Comparison of ENCODE assay signal across 1 cellular context in genomic region chrX:47581731-47582647, GRCh38.
TF ChIP-seq lines count a peak whose summit lies in the region.

TSS of gene TIMP1 (plus strand) at chrX:47582436. CDS start at chrX:47583416, 980 bp downstream.

TF ChIP-seq in K562, 482 proteins besides CTCF, POLR2A, EP300 and RAD21 (continued from another document and continues in another):
- TF ChIP-seq JUN (IDR thresholded peaks at IDR 0.05; ENCODE audit: borderline replicate concordance, low read depth, low read length), result peak; percentile 62
- 0 out of 2 replicates have a peak, but pooled peaks have one; percentile 32 for TF ChIP-seq JUN (CRISPR knock-in tag; IDR thresholded peaks at IDR 0.05; ENCODE audit: borderline replicate concordance)
- TF ChIP-seq NRF1 (conservative IDR thresholded peaks at IDR 0.05 in 1 of 2, IDR thresholded peaks at IDR 0.05 in 1 of 2), result peak in 1 of 2 experiments; percentile 36; a peak in 1 of 4 replicates
- TF ChIP-seq MYNN (IDR thresholded peaks at IDR 0.05), result no peak
- TF ChIP-seq MYNN (CRISPR knock-in tag; IDR thresholded peaks at IDR 0.05), result no peak
- 0 out of 2 replicates have a peak, but pooled peaks have one; percentile 46 for TF ChIP-seq HDGF (IDR thresholded peaks at IDR 0.05)
- peak; percentile 32 for TF ChIP-seq PHF20 (IDR thresholded peaks at IDR 0.05; ENCODE audit: partially characterized antibody)
- peak; percentile 15; the same call in 1 of the 2 replicates for TF ChIP-seq CBX1 (IDR thresholded peaks at IDR 0.05; ENCODE audit: low read depth)
- TF ChIP-seq MEIS2 (IDR thresholded peaks at IDR 0.05; ENCODE audit: partially characterized antibody), result peak; percentile 78
- TF ChIP-seq ESRRA (IDR thresholded peaks at IDR 0.05; ENCODE audit: borderline replicate concordance, low read depth), result peak; percentile 81; the same call in 1 of the 2 replicates
- no peak for TF ChIP-seq HDAC6 (IDR thresholded peaks at IDR 0.05; ENCODE audit: low read depth, low read length)
- TF ChIP-seq PYGO2 (tag; IDR thresholded peaks at IDR 0.05), result no peak
- TF ChIP-seq ETV1 (tag; conservative IDR thresholded peaks at IDR 0.05; ENCODE audit: low read depth), result peak; percentile 54
- 0 out of 2 replicates have a peak, but pooled peaks have one; percentile 45 for TF ChIP-seq ETV5 (CRISPR knock-in tag; IDR thresholded peaks at IDR 0.05; ENCODE audit: low read depth)
- no peak for TF ChIP-seq U2AF1 (optimal IDR thresholded peaks at IDR 0.05; ENCODE audit: low read depth, low read length)
- peak; percentile 88 for TF ChIP-seq FOSL1 (tag; conservative IDR thresholded peaks at IDR 0.05)
- TF ChIP-seq NR2C2 (CRISPR knock-in tag; IDR thresholded peaks at IDR 0.05), result no peak
- TF ChIP-seq NR2C2 (tag; IDR thresholded peaks at IDR 0.05), result peak; percentile 45; the same call in 1 of the 2 replicates
- no peak for TF ChIP-seq ZNF212 (CRISPR knock-in tag; IDR thresholded peaks at IDR 0.05)
- 0 out of 2 replicates have a peak, but pooled peaks have one; percentile 52 for TF ChIP-seq REST (CRISPR knock-in tag; IDR thresholded peaks at IDR 0.05; ENCODE audit: low read depth)
- TF ChIP-seq STAT5B (CRISPR knock-in tag; IDR thresholded peaks at IDR 0.05), result no peak
- TF ChIP-seq CREB3L1 (IDR thresholded peaks at IDR 0.05; ENCODE audit: borderline replicate concordance, low read depth), result peak; percentile 71; the same call in 1 of the 2 replicates
- peak; percentile 69 for TF ChIP-seq POLR2H (tag; IDR thresholded peaks at IDR 0.05; ENCODE audit: low read depth)
- peak; percentile 82; the same call in 1 of the 2 replicates for TF ChIP-seq ADNP (tag; IDR thresholded peaks at IDR 0.05)
- peak; percentile 46 for TF ChIP-seq HMGN3 (IDR thresholded peaks at IDR 0.05; ENCODE audit: borderline replicate concordance, extremely low read depth, insufficient read length, low read depth, low read length)
- peak; percentile 54; the same call in 1 of the 2 replicates for TF ChIP-seq ZBTB2 (IDR thresholded peaks at IDR 0.05)
- TF ChIP-seq NBN (IDR thresholded peaks at IDR 0.05; ENCODE audit: low read depth), result peak; percentile 71; the same call in 1 of the 2 replicates
- 0 out of 2 replicates have a peak, but pooled peaks have one; percentile 50 for TF ChIP-seq CC2D1A (IDR thresholded peaks at IDR 0.05)
- TF ChIP-seq ELF1 (tag; IDR thresholded peaks at IDR 0.05), result peak; percentile 70; the same call in 1 of the 2 replicates
- peak; percentile 11; the same call in 1 of the 2 replicates for TF ChIP-seq RB1 (IDR thresholded peaks at IDR 0.05; ENCODE audit: low read depth)
- TF ChIP-seq MNT (conservative IDR thresholded peaks at IDR 0.05), result 0 out of 4 replicates have a peak, but pooled peaks of 1 of the 2 experiments have one; percentile 52
- TF ChIP-seq MTA1 (IDR thresholded peaks at IDR 0.05; ENCODE audit: borderline replicate concordance), result peak; percentile 72
- TF ChIP-seq ZC3H8 (IDR thresholded peaks at IDR 0.05), result no peak
- peak; percentile 33 for TF ChIP-seq CCNT2 (IDR thresholded peaks at IDR 0.05; ENCODE audit: borderline replicate concordance, extremely low read depth, insufficient read length, low read depth, low read length)
- peak; percentile 68 for TF ChIP-seq EP400 (IDR thresholded peaks at IDR 0.05)
- peak; percentile 80 for TF ChIP-seq LCOR (CRISPR knock-in tag; IDR thresholded peaks at IDR 0.05)
- peak; percentile 15; the same call in 1 of the 2 replicates for TF ChIP-seq GATAD2A (IDR thresholded peaks at IDR 0.05)
- TF ChIP-seq EGR1 (conservative IDR thresholded peaks at IDR 0.05), result peak; percentile 97
- TF ChIP-seq RNF2 (IDR thresholded peaks at IDR 0.05), result peak; percentile 83
- TF ChIP-seq HLTF (IDR thresholded peaks at IDR 0.05), result no peak
- no peak for TF ChIP-seq NFATC3 (IDR thresholded peaks at IDR 0.05)
- TF ChIP-seq ZNF561 (CRISPR knock-in tag; conservative IDR thresholded peaks at IDR 0.05), result no peak
- peak in 1 of 2 experiments; percentile 49; a peak in 1 of 4 replicates for TF ChIP-seq UBTF (IDR thresholded peaks at IDR 0.05; ENCODE audit: borderline replicate concordance in 1 of 2, low read depth in 2 of 2, low read length in 2 of 2)
- peak; percentile 53; the same call in 1 of the 2 replicates for TF ChIP-seq SMARCA4 (IDR thresholded peaks at IDR 0.05)
- peak; percentile 41; the same call in 1 of the 2 replicates for TF ChIP-seq PBX2 (CRISPR knock-in tag; IDR thresholded peaks at IDR 0.05; ENCODE audit: low read depth)
- TF ChIP-seq PBX2 (tag; conservative IDR thresholded peaks at IDR 0.05; ENCODE audit: low read depth), result peak; percentile 81
- peak; percentile 79 for TF ChIP-seq SMARCA5 (IDR thresholded peaks at IDR 0.05)
- TF ChIP-seq CREB1 (IDR thresholded peaks at IDR 0.05), result no peak
- TF ChIP-seq CREB1 (CRISPR knock-in tag; IDR thresholded peaks at IDR 0.05), result peak; percentile 54; the same call in 1 of the 2 replicates
- peak; percentile 32 for TF ChIP-seq RBM25 (IDR thresholded peaks at IDR 0.05; ENCODE audit: low read depth, low read length, severe bottlenecking)
- peak; percentile 40 to 75; a peak in 1 of 4 replicates for TF ChIP-seq ARNT (IDR thresholded peaks at IDR 0.05)
- peak; percentile 72; the same call in 1 of the 2 replicates for TF ChIP-seq THAP12 (CRISPR knock-in tag; IDR thresholded peaks at IDR 0.05)
- TF ChIP-seq FOXK2 (conservative IDR thresholded peaks at IDR 0.05 in 1 of 2, IDR thresholded peaks at IDR 0.05 in 1 of 2; ENCODE audit: low read depth in 2 of 2), result 0 out of 4 replicates have a peak, but pooled peaks have one; percentile 12 to 14
- TF ChIP-seq MAFG (tag; conservative IDR thresholded peaks at IDR 0.05), result no peak
- peak in 2 of 3 experiments; percentile 70 to 85 for TF ChIP-seq YY1 (IDR thresholded peaks at IDR 0.05; ENCODE audit: borderline replicate concordance in 1 of 3, control insufficient read depth in 1 of 3, extremely low read depth in 1 of 3, insufficient read depth in 3 of 3, insufficient read length in 1 of 3, insufficient replicate concordance in 2 of 3, low read depth in 1 of 3, low read length in 2 of 3)
- no peak for TF ChIP-seq POU5F1 (IDR thresholded peaks at IDR 0.05; ENCODE audit: borderline replicate concordance, low read depth, low read length, partially characterized antibody)
- peak; percentile 40; the same call in 1 of the 2 replicates for TF ChIP-seq MBD2 (IDR thresholded peaks at IDR 0.05; ENCODE audit: borderline replicate concordance, low read depth)
- peak; percentile 62; the same call in 1 of the 2 replicates for TF ChIP-seq SMARCE1 (IDR thresholded peaks at IDR 0.05)
